Comparison of ENCODE assay signal across 8 cellular contexts in the genomic region with DNA sequence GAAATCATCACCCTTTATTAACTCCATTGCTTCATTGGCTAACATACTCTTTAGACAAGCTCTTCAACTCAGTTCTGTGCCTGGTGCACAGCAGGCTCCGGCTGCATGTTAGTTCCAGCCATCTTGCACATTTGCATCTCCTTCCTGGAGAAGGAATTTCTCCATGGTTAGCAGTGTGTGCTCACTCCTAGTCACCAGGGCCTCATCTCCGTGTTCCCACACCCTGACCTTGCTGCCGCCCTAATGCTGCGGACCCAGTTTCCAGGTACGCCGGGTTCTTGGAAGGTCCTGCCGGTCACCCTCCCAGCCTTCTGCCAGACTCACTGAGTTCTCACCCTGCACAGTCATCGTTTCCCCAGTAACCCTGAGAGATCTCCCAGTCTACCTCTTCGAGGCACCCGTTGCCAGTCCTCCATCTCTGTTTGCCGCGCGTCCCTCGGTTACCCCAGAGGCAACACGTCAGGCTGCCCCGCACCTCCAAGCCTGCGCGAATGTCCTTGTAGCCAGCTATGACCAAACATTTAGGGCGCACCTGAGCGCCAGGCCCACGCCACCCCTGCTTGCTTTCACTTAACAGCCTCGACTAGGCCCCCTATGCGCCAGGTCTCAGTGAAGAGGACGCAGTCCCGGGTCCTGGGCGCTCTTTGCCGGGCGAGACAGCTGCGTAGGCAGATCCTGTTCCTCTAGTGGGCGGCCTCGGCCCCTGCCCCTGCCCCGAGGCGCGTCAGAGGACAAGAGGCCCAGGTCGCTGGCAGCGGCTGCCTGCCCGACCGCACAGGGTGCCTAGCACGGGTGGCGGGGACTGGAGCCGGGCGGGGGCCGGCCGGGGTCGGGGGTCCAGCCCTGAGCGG. TPM values are rescaled to one million over a fixed set of nuclear protein-coding genes. Genes with fewer than 3 reads are reported as not detected.
DNase-seq lines count a peak whose midpoint lies in the region; ATAC-seq lines count a peak whose summit lies in the region.

No MANE protein-coding gene starts in this region.

- in situ Hi-C loops in ACHN (cut with HindIII; ENCODE audit: low pct_ligation_motif_present, low pct_unique_long_range_greater_than_20kb, low sequenced_read_pairs) = no loop called here

- peak overlapping the region; percentile 99 for H3K4me3 Mint-ChIP-seq in activated CD4-positive, alpha-beta memory T cell treated with anti-CD3 and anti-CD28 coated beads, Interleukin-2, amount 10 ng/mL, durations not matched to agents 7 days and 5 days
- peak overlapping the region; percentile 90 for H3K4me3 Mint-ChIP-seq in memory B cell

- CTCF ChIA-PET in activated CD4-positive, alpha-beta memory T cell treated with anti-CD3 and anti-CD28 coated beads, Interleukin-2, amount 10 ng/mL, durations not matched to agents 7 days and 5 days (lab: Charles Lee) = interaction anchor here (0.6 to 2.0 kb wide), 12 partner anchors 10 to 177 kb away, joined by 3 to 20 read pairs (median 4); partner anchors contain the start of gene WDR73

- POLR2A ChIA-PET in activated CD4-positive, alpha-beta memory T cell treated with anti-CD3 and anti-CD28 coated beads, Interleukin-2, amount 10 ng/mL, durations not matched to agents 7 days and 5 days (lab: Charles Lee) = interaction anchor here (1.2 to 6.1 kb wide), 10 partner anchors 12 to 115 kb away, joined by 4 to 93 read pairs (median 12); partner anchors contain the start of genes NMB, SEC11A and WDR73

- H3K9me3 Mint-ChIP-seq in activated CD4-positive, alpha-beta memory T cell treated with anti-CD3 and anti-CD28 coated beads, Interleukin-2, amount 10 ng/mL, durations not matched to agents 7 days and 5 days = no peaks in the 10 kb centered on the region
- no peaks in the 10 kb centered on the region for H3K9me3 Mint-ChIP-seq in memory B cell

- peak overlapping the region; percentile 99 for H3K27ac Mint-ChIP-seq in activated CD4-positive, alpha-beta memory T cell treated with anti-CD3 and anti-CD28 coated beads, Interleukin-2, amount 10 ng/mL, durations not matched to agents 7 days and 5 days
- peak overlapping the region; percentile 95 for H3K27ac Mint-ChIP-seq in memory B cell

- H3K36me3 Mint-ChIP-seq in activated CD4-positive, alpha-beta memory T cell treated with anti-CD3 and anti-CD28 coated beads, Interleukin-2, amount 10 ng/mL, durations not matched to agents 7 days and 5 days (ENCODE audit: low read depth) = peaks cover 34% of the 10 kb centered on the region
- peaks cover 3% of the 10 kb centered on the region for H3K36me3 Mint-ChIP-seq in memory B cell

- no peaks in the 10 kb centered on the region for H3K27me3 Mint-ChIP-seq in activated CD4-positive, alpha-beta memory T cell treated with anti-CD3 and anti-CD28 coated beads, Interleukin-2, amount 10 ng/mL, durations not matched to agents 7 days and 5 days
- H3K27me3 Mint-ChIP-seq in memory B cell = no peaks in the 10 kb centered on the region

- ATAC-seq in GM18520 (IDR thresholded peaks at IDR 0.05; ENCODE audit: unreplicated experiment) (peak; percentile 33), HG03064 (IDR thresholded peaks at IDR 0.05; ENCODE audit: low read depth, unreplicated experiment) (peak; percentile 35), memory B cell (ENCODE audit: low read depth) (peak; percentile 63)

- peaks cover 62% of the 10 kb centered on the region for H3K4me1 Mint-ChIP-seq in activated CD4-positive, alpha-beta memory T cell treated with anti-CD3 and anti-CD28 coated beads, Interleukin-2, amount 10 ng/mL, durations not matched to agents 7 days and 5 days
- peaks cover 38% of the 10 kb centered on the region for H3K4me1 Mint-ChIP-seq in memory B cell

- DNase-seq in ACHN = peak; percentile 71
- DNase-seq in NCI-H510A treated with DMSO at 0.1 percent for 48 hours (lab: John Stamatoyannopoulos, UW) = peak; percentile 56
- DNase-seq in activated CD4-positive, alpha-beta memory T cell treated with anti-CD3 and anti-CD28 coated beads, Interleukin-2, amount 10 ng/mL, durations not matched to agents 7 days and 5 days = peak; percentile 75
- peak; percentile 59 for DNase-seq in effector CD4-positive, alpha-beta T cell
- peak; percentile 67 to 83 for DNase-seq in memory B cell (ENCODE audit: low spot score in 2 of 2)
- DNase-seq in stimulated activated CD4-positive, alpha-beta T cell treated with anti-CD3 and anti-CD28 coated beads, TNF-alpha, amount 100 ng/mL, for 48 hours (ENCODE audit: low read depth in 3 of 3) = peak in 2 of 3 donors; percentile 62 to 67

RNA-seq across cellular contexts. Expression of gene ZNF592, which starts 0.7 kb away (rescaled TPM):
- 10 to 100 TPM; 36.6 to 38.0 TPM for total RNA-seq in activated CD4-positive, alpha-beta memory T cell treated with anti-CD3 and anti-CD28 coated beads, Interleukin-2, amount 10 ng/mL, durations not matched to agents 7 days and 5 days

RNA-seq across cellular contexts. Expression of gene SEC11A, which starts 31.7 kb away (rescaled TPM):
- total RNA-seq in activated CD4-positive, alpha-beta memory T cell treated with anti-CD3 and anti-CD28 coated beads, Interleukin-2, amount 10 ng/mL, durations not matched to agents 7 days and 5 days = 100 to 1,000 TPM; 132 to 139 TPM

Comparison
In these comparisons a context has a peak if more than half of its experiments do, and no peak if none do; other contexts are left out.
1. Peak in every context shown above with its lines: DNase-seq and ATAC-seq.